Comparison of ENCODE assay signal across 1 cellular context in the genomic region with DNA sequence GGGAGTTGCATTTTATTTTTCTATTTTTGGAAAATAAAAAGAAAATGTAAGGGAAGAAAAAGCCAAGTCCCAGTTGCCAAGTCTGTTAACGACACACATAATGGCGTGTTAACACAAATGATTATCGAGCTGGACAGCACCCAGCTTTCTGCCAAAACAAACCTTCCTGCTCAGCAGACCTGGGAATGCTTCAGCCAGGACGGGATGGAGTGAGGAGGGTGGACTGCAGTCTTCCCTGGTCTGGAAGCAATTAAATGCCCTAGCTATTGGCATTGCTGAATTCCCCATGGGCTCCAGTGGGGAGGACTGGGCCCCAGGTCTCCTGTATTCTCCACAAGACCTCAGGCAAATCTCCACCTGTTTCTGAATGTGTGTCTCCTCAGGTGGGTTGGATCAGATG.
TF ChIP-seq lines count a peak whose summit lies in the region.

No MANE protein-coding gene starts in this region.

TF ChIP-seq in Ishikawa, 13 proteins besides CTCF, POLR2A, EP300 and RAD21 (continued from another document):
- TF ChIP-seq, protein P1, sequence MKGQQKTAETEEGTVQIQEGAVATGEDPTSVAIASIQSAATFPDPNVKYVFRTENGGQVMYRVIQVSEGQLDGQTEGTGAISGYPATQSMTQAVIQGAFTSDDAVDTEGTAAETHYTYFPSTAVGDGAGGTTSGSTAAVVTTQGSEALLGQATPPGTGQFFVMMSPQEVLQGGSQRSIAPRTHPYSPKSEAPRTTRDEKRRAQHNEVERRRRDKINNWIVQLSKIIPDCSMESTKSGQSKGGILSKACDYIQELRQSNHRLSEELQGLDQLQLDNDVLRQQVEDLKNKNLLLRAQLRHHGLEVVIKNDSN (IDR thresholded peaks at IDR 0.05), result no peak
TF ChIP-seq in Ishikawa: peak in this region for 1.
